ENCODE assay signal across 19 cellular contexts in the genomic region with DNA sequence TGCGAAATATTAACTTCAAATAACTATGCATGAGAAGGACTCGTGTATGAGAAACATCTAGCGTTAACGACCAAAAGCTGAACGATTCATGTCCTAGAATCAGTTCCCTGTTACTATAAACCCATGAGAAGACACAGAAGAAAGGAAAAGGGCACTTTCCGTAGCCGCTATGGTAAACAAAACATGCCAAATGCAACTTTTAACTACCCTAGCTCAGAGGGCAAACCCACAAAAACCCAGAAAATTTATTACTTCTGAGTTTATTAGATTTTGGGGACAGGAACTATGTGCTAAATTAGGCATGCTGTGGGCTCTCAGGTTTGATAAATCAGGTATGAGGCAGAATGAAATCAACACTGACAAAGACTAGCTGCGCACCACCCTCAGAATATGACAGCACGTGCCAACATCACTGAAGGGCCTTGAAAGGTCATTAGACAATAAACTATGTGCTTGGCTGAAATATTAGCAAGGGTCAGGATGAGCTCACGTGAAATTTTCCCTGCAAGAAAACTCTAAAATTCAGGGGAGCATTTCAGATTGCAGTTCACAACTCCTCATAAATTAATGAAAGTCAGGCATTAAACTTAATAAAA.
A peak's percentile ranks its signal among the peaks of the same experiment; 100 is the strongest.
DNase-seq lines count a peak whose midpoint lies in the region; ATAC-seq, FAIRE-seq and TF ChIP-seq lines count a peak whose summit lies in the region.
"Had no signal": no experiment of that assay in that cellular context is flagged by ENCODE, and none has a peak within 500 bp of the region (broad histone marks: within the 10 kb centered on the region; RNA-seq: fewer than 3 reads in every experiment).

No MANE protein-coding gene starts in this region.

- peak overlapping the region; percentile 40; the same call in 1 of the 2 replicates for H3K4me3 ChIP-seq in SK-N-MC
- H3K4me3 ChIP-seq: A549 had no signal

- H3K27ac ChIP-seq in SK-N-MC, result 0 out of 2 replicates have a peak overlapping the region, but pooled peaks have one; percentile 15
- H3K27ac ChIP-seq: A549 had no signal

- ATAC-seq in GM19455 (IDR thresholded peaks at IDR 0.05; ENCODE audit: unreplicated experiment), result no peak
- ATAC-seq: A549; CD8-positive, alpha-beta T cell had no signal

- H3K36me3 Mint-ChIP-seq in nephron progenitor cell (ENCODE audit: low read depth), result peaks cover 64% of the 10 kb centered on the region
- H3K36me3 Mint-ChIP-seq: CD14-positive monocyte; CD8-positive, alpha-beta T cell had no signal

- peak; percentile 16 for DNase-seq in LoVo (ENCODE audit: low spot score)
- DNase-seq in SK-N-MC (ENCODE audit: low read depth, low spot score), result no peak
- DNase-seq in nephron progenitor cell, result no peak
- DNase-seq in urothelium cell line (ENCODE audit: low spot score), result no peak
- no peak for DNase-seq in activated CD4-positive, alpha-beta T cell treated with anti-CD3 and anti-CD28 coated beads, Interleukin-2, amount 50 U/mL, for 1 hour
- DNase-seq in MV-4-11 (lab: John Stamatoyannopoulos, UW), result no peak
- DNase-seq: CD8-positive, alpha-beta T cell; COR-L47; DMS153; DND-41; GDM1; HCEC 1CT; IMR-90 had no signal

- H3K36me3 ChIP-seq in SK-N-MC (ENCODE audit: insufficient read depth, low read length), result no peaks in the 10 kb centered on the region

- no peaks in the 10 kb centered on the region for H3K27me3 Mint-ChIP-seq in nephron progenitor cell (ENCODE audit: low read depth, poor library complexity)

- H3K9ac ChIP-seq in SK-N-MC (ENCODE audit: insufficient read length), result no peak overlapping the region

- TF ChIP-seq CTCF in nephron progenitor cell (IDR thresholded peaks at IDR 0.05), result no peak

- H3K4me1 Mint-ChIP-seq in nephron progenitor cell, result peaks cover 66% of the 10 kb centered on the region
- H3K4me1 Mint-ChIP-seq: CD14-positive monocyte had no signal

- peak; percentile 63 for FAIRE-seq in urothelium cell line (lab: Jason Lieb, UNC)
- FAIRE-seq: A549, D721Med, GM19239, H1 had no signal

- peak overlapping the region; percentile 78 for H3K27ac Mint-ChIP-seq in nephron progenitor cell
- H3K27ac Mint-ChIP-seq: CD14-positive monocyte; CD8-positive, alpha-beta T cell had no signal

- H3K4me3 Mint-ChIP-seq in nephron progenitor cell, result no peak overlapping the region
- H3K4me3 Mint-ChIP-seq: CD14-positive monocyte; CD8-positive, alpha-beta T cell had no signal

- H3K9me3 ChIP-seq in SK-N-MC (ENCODE audit: low read depth, low read length), result no peaks in the 10 kb centered on the region

- H3K9me3 Mint-ChIP-seq in nephron progenitor cell, result peaks cover 30% of the 10 kb centered on the region
